In the genomic region with DNA sequence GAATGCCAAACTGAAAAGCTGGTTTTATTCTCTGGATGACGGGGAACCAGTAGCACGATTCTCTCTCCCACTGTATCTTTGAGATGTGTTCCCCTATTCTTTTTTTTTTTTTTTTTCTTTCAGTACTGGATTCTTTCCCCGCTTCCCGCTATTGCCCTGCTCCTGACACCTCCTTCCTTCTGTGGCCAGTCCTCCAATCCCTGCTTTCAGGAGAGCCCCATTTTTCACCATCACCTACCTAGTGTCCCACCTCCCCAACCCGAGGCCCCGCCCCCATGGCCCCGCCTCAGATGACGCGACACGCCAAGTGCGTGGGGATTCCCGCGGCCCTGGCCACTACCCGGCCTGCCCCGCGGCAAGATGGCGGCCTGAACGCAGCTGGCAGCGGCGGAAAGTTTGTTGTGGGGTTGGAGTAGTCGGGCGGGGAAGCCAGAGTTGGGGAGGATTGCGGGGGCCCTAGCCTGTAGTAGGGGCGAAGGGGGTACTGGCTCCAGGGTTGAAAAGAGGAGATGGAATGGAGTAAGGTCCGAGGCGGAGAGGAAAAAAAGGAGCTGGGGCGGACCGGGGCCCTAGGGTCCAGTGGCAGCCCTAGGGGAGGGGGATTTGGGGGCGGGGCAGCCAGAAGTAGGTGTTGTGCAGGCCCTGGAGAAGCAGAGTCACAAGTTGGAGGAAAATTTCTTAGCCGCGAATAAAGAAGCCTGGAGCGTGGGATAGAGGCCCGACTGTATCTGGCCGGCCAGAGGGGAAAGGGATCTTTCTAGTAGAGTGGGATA, we compare ENCODE assay signal across 8 cellular contexts. TPM values are rescaled to one million over a fixed set of nuclear protein-coding genes. Genes with fewer than 3 reads are reported as not detected.
DNase-seq lines count a peak whose midpoint lies in the region; ATAC-seq and TF ChIP-seq lines count a peak whose summit lies in the region.

A gene with protein sequence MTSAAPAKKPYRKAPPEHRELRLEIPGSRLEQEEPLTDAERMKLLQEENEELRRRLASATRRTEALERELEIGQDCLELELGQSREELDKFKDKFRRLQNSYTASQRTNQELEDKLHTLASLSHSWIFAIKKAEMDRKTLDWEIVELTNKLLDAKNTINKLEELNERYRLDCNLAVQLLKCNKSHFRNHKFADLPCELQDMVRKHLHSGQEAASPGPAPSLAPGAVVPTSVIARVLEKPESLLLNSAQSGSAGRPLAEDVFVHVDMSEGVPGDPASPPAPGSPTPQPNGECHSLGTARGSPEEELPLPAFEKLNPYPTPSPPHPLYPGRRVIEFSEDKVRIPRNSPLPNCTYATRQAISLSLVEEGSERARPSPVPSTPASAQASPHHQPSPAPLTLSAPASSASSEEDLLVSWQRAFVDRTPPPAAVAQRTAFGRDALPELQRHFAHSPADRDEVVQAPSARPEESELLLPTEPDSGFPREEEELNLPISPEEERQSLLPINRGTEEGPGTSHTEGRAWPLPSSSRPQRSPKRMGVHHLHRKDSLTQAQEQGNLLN (plus strand): TSS at position 336 of the 773 bp plus-strand sequence. CDS start 21,432 bp downstream, outside the sequence.

- H3K27ac ChIP-seq in 22Rv1 (peak within 1 kb of the TSS; percentile 54), caudate nucleus (ENCODE audit: low read depth, low read length) (peak within 1 kb of the TSS; percentile 0), spleen (peak within 1 kb of the TSS; percentile 71 to 90 (median 84))

- peaks cover 0 to 5% (median 0%) of the 10 kb centered on the region in 6 donors for H3K36me3 ChIP-seq in spleen

- H3K27me3 ChIP-seq in spleen (replicated peaks in 1 of 7): peaks cover 0 to 2% (median 0%) of the 10 kb centered on the region in 7 donors

- TF ChIP-seq CTCF in 22Rv1 (IDR thresholded peaks at IDR 0.05) (no peak), spleen (IDR thresholded peaks at IDR 0.05 in 8 of 11, conservative IDR thresholded peaks at IDR 0.05 in 3 of 11) (no peak)

- no peaks in the 10 kb centered on the region for H3K9me3 ChIP-seq in spleen

- TF ChIP-seq POLR2A in GM18526 (IDR thresholded peaks at IDR 0.05; ENCODE audit: extremely low read depth, insufficient read length) (peak; percentile 88), spleen (IDR thresholded peaks at IDR 0.05) (peak in 2 of 3 donors; percentile 11 to 24)

- peaks cover 16 to 58% (median 40%) of the 10 kb centered on the region in 6 donors for H3K4me1 ChIP-seq in spleen

- peak; percentile 99 for ATAC-seq in HG03103 (IDR thresholded peaks at IDR 0.05; ENCODE audit: low read depth, unreplicated experiment)

- peak within 1 kb of the TSS; percentile 53 to 84 (median 68) for H3K4me3 ChIP-seq in spleen

- intact Hi-C loops in spleen (cut with DNase I; ENCODE audit: low total_unique reads): no loop called here

- WGBS in spleen, 5 donors: 1 to 2% (median 2%) methylated on average over 34 of the region's 34 CpGs

- DNase-seq in NCI-H2227 treated with DMSO at 0.1 percent for 48 hours (lab: John Stamatoyannopoulos, UW) (peak; percentile 81), caudate nucleus (lab: John Stamatoyannopoulos, UW) (peak in 59 of 61 donors; percentile 66 to 96 (median 86)), inferior parietal cortex (ENCODE audit: extremely low spot score) (peak; percentile 80), spleen (peak; percentile 99)
- peak; percentile 91 to 96 (median 94) for DNase-seq in activated CD4-positive, CD25-positive, alpha-beta regulatory T cell (lab: John Stamatoyannopoulos, UW)

RNA-seq across cellular contexts. Expression of the gene that starts here (rescaled TPM):
- total RNA-seq in spleen: 10 to 100 TPM; 32.1 to 40.0 (median 37.7) TPM
- 10 to 100 TPM; 13.5 to 32.1 (median 27.4) TPM for polyA plus RNA-seq in spleen

Comparison
In these comparisons a context has a peak if more than half of its experiments do, and no peak if none do; other contexts are left out.
1. Peak in every context shown above with its lines: DNase-seq, ATAC-seq, H3K4me3 ChIP-seq and H3K27ac ChIP-seq.
2. H3K27ac ChIP-seq: peak in every context shown above with its lines; median percentile 84 in spleen; 54 in 22Rv1; 0 in caudate nucleus.